ENCODE assay signal across 8 cellular contexts in genomic region chr17:57408064-57408811, GRCh38.
A peak's percentile ranks its signal among the peaks of the same experiment; 100 is the strongest.
DNase-seq lines count a peak whose midpoint lies in the region; ATAC-seq, FAIRE-seq and TF ChIP-seq lines count a peak whose summit lies in the region.

No MANE protein-coding gene starts in this region.

- H3K4me1 Mint-ChIP-seq in dendritic cell treated with granulocyte-macrophage colony-stimulating factor and Interleukin-4, amounts not matched to agents 40 ng/mL and 50 ng/mL, for 4 days (ENCODE audit: low read depth): peaks cover 32% of the 10 kb centered on the region
- peaks cover 43% of the 10 kb centered on the region for H3K4me1 Mint-ChIP-seq in stimulated activated effector memory CD8-positive, alpha-beta T cell treated with anti-CD3 and anti-CD28 coated beads, Interleukin-12 subunit alpha, Interleukin-12 subunit beta, amount 100 ng/mL, for 72 hours

- peak; percentile 52 for DNase-seq in GM12891 (ENCODE audit: insufficient read length, low spot score)
- DNase-seq in NCI-H526 treated with DMSO at 0.1 percent for 48 hours (lab: John Stamatoyannopoulos, UW): peak; percentile 77
- DNase-seq in stimulated activated effector memory CD8-positive, alpha-beta T cell treated with anti-CD3 and anti-CD28 coated beads, Interleukin-12 subunit alpha, Interleukin-12 subunit beta, amount 100 ng/mL, for 72 hours (ENCODE audit: low spot score in 2 of 2): no peak
- DNase-seq in putamen (ENCODE audit: low spot score): no peak
- no peak for DNase-seq in GOT3 (lab: John Stamatoyannopoulos, UW)
- no peak for DNase-seq in left lobe of liver (ENCODE audit: low spot score)

- no peaks in the 10 kb centered on the region for H3K27me3 Mint-ChIP-seq in dendritic cell treated with granulocyte-macrophage colony-stimulating factor and Interleukin-4, amounts not matched to agents 40 ng/mL and 50 ng/mL, for 4 days

- H3K36me3 Mint-ChIP-seq in dendritic cell treated with granulocyte-macrophage colony-stimulating factor and Interleukin-4, amounts not matched to agents 40 ng/mL and 50 ng/mL, for 4 days (ENCODE audit: low read depth): peaks cover 6% of the 10 kb centered on the region
- H3K36me3 Mint-ChIP-seq in stimulated activated effector memory CD8-positive, alpha-beta T cell treated with anti-CD3 and anti-CD28 coated beads, Interleukin-12 subunit alpha, Interleukin-12 subunit beta, amount 100 ng/mL, for 72 hours: peaks cover 7% of the 10 kb centered on the region

- peak; percentile 80 for FAIRE-seq in GM12891 (lab: Jason Lieb, UNC)

- peak overlapping the region; percentile 39 for H3K4me3 Mint-ChIP-seq in dendritic cell treated with granulocyte-macrophage colony-stimulating factor and Interleukin-4, amounts not matched to agents 40 ng/mL and 50 ng/mL, for 4 days
- H3K4me3 Mint-ChIP-seq in stimulated activated effector memory CD8-positive, alpha-beta T cell treated with anti-CD3 and anti-CD28 coated beads, Interleukin-12 subunit alpha, Interleukin-12 subunit beta, amount 100 ng/mL, for 72 hours: no peak overlapping the region

- intact Hi-C loops in dendritic cell treated with granulocyte-macrophage colony-stimulating factor and Interleukin-4, amounts not matched to agents 40 ng/mL and 50 ng/mL, for 4 days (cut with micrococcal nuclease): no loop called here

- ATAC-seq in HG02852 (IDR thresholded peaks at IDR 0.05; ENCODE audit: unreplicated experiment): peak; percentile 86
- ATAC-seq in stimulated activated effector memory CD8-positive, alpha-beta T cell treated with anti-CD3 and anti-CD28 coated beads, Interleukin-12 subunit alpha, Interleukin-12 subunit beta, amount 100 ng/mL, for 72 hours: peak; percentile 51
- no peak for ATAC-seq in left lobe of liver

- no peak for TF ChIP-seq POLR2A in GM12891 (IDR thresholded peaks at IDR 0.05; ENCODE audit: low read depth, low read length)

- H3K27ac Mint-ChIP-seq in dendritic cell treated with granulocyte-macrophage colony-stimulating factor and Interleukin-4, amounts not matched to agents 40 ng/mL and 50 ng/mL, for 4 days: peak overlapping the region; percentile 54
- H3K27ac Mint-ChIP-seq in stimulated activated effector memory CD8-positive, alpha-beta T cell treated with anti-CD3 and anti-CD28 coated beads, Interleukin-12 subunit alpha, Interleukin-12 subunit beta, amount 100 ng/mL, for 72 hours: peak overlapping the region; percentile 65

- H3K9me3 Mint-ChIP-seq in dendritic cell treated with granulocyte-macrophage colony-stimulating factor and Interleukin-4, amounts not matched to agents 40 ng/mL and 50 ng/mL, for 4 days: no peaks in the 10 kb centered on the region
- H3K9me3 Mint-ChIP-seq in stimulated activated effector memory CD8-positive, alpha-beta T cell treated with anti-CD3 and anti-CD28 coated beads, Interleukin-12 subunit alpha, Interleukin-12 subunit beta, amount 100 ng/mL, for 72 hours: no peaks in the 10 kb centered on the region

TF ChIP-seq in GM12891, 5 proteins besides CTCF, POLR2A, EP300 and RAD21:
- no peak for TF ChIP-seq TAF1 (IDR thresholded peaks at IDR 0.05; ENCODE audit: low read depth, low read length)
- no peak for TF ChIP-seq POLR2AphosphoS5 (IDR thresholded peaks at IDR 0.05; ENCODE audit: low read depth, low read length)
- peak; percentile 82 for TF ChIP-seq POU2F2 (IDR thresholded peaks at IDR 0.05; ENCODE audit: low read depth, low read length)
- TF ChIP-seq SPI1 (IDR thresholded peaks at IDR 0.05; ENCODE audit: low read depth, low read length): 0 out of 2 replicates have a peak, but pooled peaks have one; percentile 5
- no peak for TF ChIP-seq PAX5 (IDR thresholded peaks at IDR 0.05; ENCODE audit: insufficient read depth, low read length, severe bottlenecking)

Comparison
In these comparisons a context has a peak if more than half of its experiments do, and no peak if none do; other contexts are left out.
1. DNase-seq: peak in GM12891 (single experiment) and NCI-H526 treated with DMSO at 0.1 percent for 48 hours (single experiment); none in stimulated activated effector memory CD8-positive, alpha-beta T cell treated with anti-CD3 and anti-CD28 coated beads, Interleukin-12 subunit alpha, Interleukin-12 subunit beta, amount 100 ng/mL, for 72 hours (0 of 2), putamen (single experiment), GOT3 (single experiment) and left lobe of liver (single experiment).